ENCODE assay signal across 13 cellular contexts in the genomic region with DNA sequence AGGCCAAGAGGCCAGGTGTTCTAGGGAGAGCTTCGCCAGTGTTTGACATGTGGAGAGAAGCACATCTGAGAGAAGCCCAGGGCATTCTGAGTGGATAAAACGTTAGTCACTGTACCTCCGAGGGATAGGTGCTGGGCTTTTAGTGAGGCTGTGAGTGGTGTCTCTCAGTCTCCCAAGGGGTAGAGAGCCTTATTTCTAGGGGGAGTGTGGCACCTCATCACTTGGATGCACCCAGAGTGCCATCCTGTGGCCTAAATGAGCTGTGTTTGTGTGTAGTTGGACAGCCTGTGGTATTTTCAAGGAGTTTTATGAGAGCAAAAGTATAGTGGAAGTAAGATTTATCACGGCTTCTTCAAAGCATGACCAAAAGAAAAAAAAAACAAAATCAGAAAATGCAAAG.
DNase-seq lines count a peak whose midpoint lies in the region; ATAC-seq, FAIRE-seq and TF ChIP-seq lines count a peak whose summit lies in the region.
"Had no signal": no experiment of that assay in that cellular context is flagged by ENCODE, and none has a peak within 500 bp of the region (broad histone marks: within the 10 kb centered on the region; RNA-seq: fewer than 3 reads in every experiment).

No MANE protein-coding gene starts in this region.

- intact Hi-C loops in HepG2 (cut with micrococcal nuclease; ENCODE audit: unreplicated experiment) (no loop called here), right lobe of liver (cut with DNase I) (no loop called here), aorta (cut with DNase I) (no loop called here), ascending aorta (cut with DNase I) (no loop called here)

- no peaks in the 10 kb centered on the region for H3K36me3 ChIP-seq in HepG2 (replicated peaks in 1 of 2; ENCODE audit: control insufficient read depth in 1 of 2, insufficient read depth in 2 of 2, low read length in 2 of 2)
- no peaks in the 10 kb centered on the region for H3K36me3 ChIP-seq in right lobe of liver
- H3K36me3 ChIP-seq in hepatocyte (replicated peaks; ENCODE audit: insufficient read depth, low read depth): no peaks in the 10 kb centered on the region
- no peaks in the 10 kb centered on the region for H3K36me3 ChIP-seq in aorta (ENCODE audit: control insufficient read depth in 1 of 2, insufficient read depth in 2 of 2, low read length in 1 of 2)
- H3K36me3 ChIP-seq in ascending aorta: no peaks in the 10 kb centered on the region
- H3K36me3 ChIP-seq: tibial artery had no signal

- no peaks in the 10 kb centered on the region for H4K20me1 ChIP-seq in HepG2 (ENCODE audit: insufficient read depth, low read length)
- no peaks in the 10 kb centered on the region for H4K20me1 ChIP-seq in hepatocyte (ENCODE audit: insufficient read depth, poor library complexity, severe bottlenecking)

- no peak overlapping the region for H3K4me2 ChIP-seq in HepG2 (ENCODE audit: low read depth, low read length)
- no peak overlapping the region for H3K4me2 ChIP-seq in hepatocyte

- H3K9me2 ChIP-seq in hepatocyte (replicated peaks; ENCODE audit: insufficient read depth): no peaks in the 10 kb centered on the region

- H3K79me2 ChIP-seq in HepG2 (ENCODE audit: insufficient read depth, low read length) (no peaks in the 10 kb centered on the region), hepatocyte (no peaks in the 10 kb centered on the region)

- H3K27ac ChIP-seq in HepG2 (ENCODE audit: extremely low read length, insufficient read depth, low read length) (no peak overlapping the region), right lobe of liver (no peak overlapping the region), hepatocyte (no peak overlapping the region), aorta (ENCODE audit: low read depth in 1 of 2, low read length in 2 of 2) (no peak overlapping the region), ascending aorta (no peak overlapping the region)
- H3K27ac ChIP-seq: body of pancreas, psoas muscle, tibial artery had no signal

- POLR2A ChIA-PET in HepG2 (lab: Yijun Ruan, JAX): no interaction called here

- no peak for TF ChIP-seq POLR2A in HepG2 (IDR thresholded peaks at IDR 0.05; ENCODE audit: insufficient read depth in 1 of 2, low read depth in 2 of 2, low read length in 2 of 2)
- TF ChIP-seq POLR2A in right lobe of liver (IDR thresholded peaks at IDR 0.05): no peak

- H3K4me1 ChIP-seq in HepG2 (ENCODE audit: insufficient read depth, low read length) (no peaks in the 10 kb centered on the region), right lobe of liver (no peaks in the 10 kb centered on the region), hepatocyte (ENCODE audit: insufficient read depth) (no peaks in the 10 kb centered on the region), aorta (ENCODE audit: control insufficient read depth in 1 of 2, insufficient read depth in 2 of 2, low read length in 2 of 2) (no peaks in the 10 kb centered on the region), ascending aorta (no peaks in the 10 kb centered on the region)
- H3K4me1 ChIP-seq: body of pancreas, psoas muscle, tibial artery had no signal

- WGBS in HepG2 (ENCODE audit: low lambda C conversion rate): 0% methylated on average over 4 of the region's 4 CpGs
- 62% methylated on average over 3 of the region's 4 CpGs for WGBS in right lobe of liver (ENCODE audit: insufficient coverage, low coverage, low lambda C conversion rate, missing lambda C conversion rate)
- WGBS in hepatocyte (ENCODE audit: low lambda C conversion rate, missing lambda C conversion rate): 55% methylated on average over 4 of the region's 4 CpGs
- 39 to 42% methylated on average over 4 of the region's 4 CpGs for WGBS in aorta, 2 donors

- in situ Hi-C loops in HepG2 (cut with HindIII; ENCODE audit: extremely low pct_ligation_motif_present, low pct_unique_long_range_greater_than_20kb): no loop called here

- H2AFZ ChIP-seq in HepG2 (ENCODE audit: low read length) (no peak overlapping the region), hepatocyte (no peak overlapping the region)

- TF ChIP-seq CTCF in HepG2 (CRISPR knock-in tag; IDR thresholded peaks at IDR 0.05) (no peak), right lobe of liver (IDR thresholded peaks at IDR 0.05) (peak in 1 of 4 donors; percentile 11), hepatocyte (IDR thresholded peaks at IDR 0.05; ENCODE audit: poor library complexity) (peak; percentile 56), ascending aorta (IDR thresholded peaks at IDR 0.05) (no peak)

- H3K9me3 ChIP-seq in HepG2 (ENCODE audit: low read length) (no peaks in the 10 kb centered on the region), right lobe of liver (no peaks in the 10 kb centered on the region), hepatocyte (ENCODE audit: low read depth) (no peaks in the 10 kb centered on the region), aorta (ENCODE audit: control insufficient read depth, low read length) (no peaks in the 10 kb centered on the region), ascending aorta (no peaks in the 10 kb centered on the region)
- H3K9me3 ChIP-seq: body of pancreas, psoas muscle, tibial artery had no signal

- H3K27me3 ChIP-seq in HepG2 (ENCODE audit: control insufficient read depth in 1 of 2, insufficient read depth in 2 of 2, low read length in 2 of 2): no peaks in the 10 kb centered on the region
- H3K27me3 ChIP-seq in right lobe of liver: no peaks in the 10 kb centered on the region
- H3K27me3 ChIP-seq in hepatocyte: no peaks in the 10 kb centered on the region
- H3K27me3 ChIP-seq in aorta (ENCODE audit: control insufficient read depth in 1 of 2, insufficient read depth in 2 of 2, low read length in 1 of 2): no peaks in the 10 kb centered on the region
- H3K27me3 ChIP-seq in ascending aorta: no peaks in the 10 kb centered on the region
- H3K27me3 ChIP-seq: body of pancreas, tibial artery had no signal

- H3K9ac ChIP-seq in HepG2 (ENCODE audit: insufficient read depth, low read depth, low read length): no peak overlapping the region

- BruUV-seq in HepG2 (replicated peaks; lab: Mats Ljungman, UMichigan): no TSS peak

- TF ChIP-seq RAD21 in HepG2 (CRISPR knock-in tag; IDR thresholded peaks at IDR 0.05): no peak

- no peak for DNase-seq in HepG2 (ENCODE audit: low spot score)
- DNase-seq in right lobe of liver: no peak
- peak; percentile 34 for DNase-seq in hepatocyte (ENCODE audit: low spot score)
- no peak for DNase-seq in aorta
- no peak for DNase-seq in ascending aorta (ENCODE audit: low spot score in 2 of 2)
- DNase-seq: left ventricle myocardium superior, NCI-H345, psoas muscle, tibial artery had no signal

- CTCF ChIA-PET in HepG2 (lab: Yijun Ruan, JAX; ENCODE audit: low intra/inter-chr PET ratio, low total read pairs): no interaction called here

- ATAC-seq in HepG2 (no peak), right lobe of liver (no peak), SK-N-SH treated with all-trans-retinoic acid at 6 μM for 48 hours (0 out of 3 replicates have a peak, but pooled peaks have one; percentile 30), aorta (ENCODE audit: low FRiP score) (peak; percentile 22), HG03175 (IDR thresholded peaks at IDR 0.05; ENCODE audit: unreplicated experiment) (no peak), GM19397 (IDR thresholded peaks at IDR 0.05; ENCODE audit: unreplicated experiment) (no peak)
- ATAC-seq: body of pancreas, left ventricle myocardium superior, psoas muscle had no signal

- FAIRE-seq in HepG2 (lab: Jason Lieb, UNC): no peak

- no peak overlapping the region for H3K4me3 ChIP-seq in HepG2 (replicated peaks in 1 of 3; ENCODE audit: insufficient read depth in 1 of 3, low read depth in 2 of 3, low read length in 3 of 3)
- H3K4me3 ChIP-seq in right lobe of liver: no peak overlapping the region
- no peak overlapping the region for H3K4me3 ChIP-seq in hepatocyte
- no peak overlapping the region for H3K4me3 ChIP-seq in aorta (ENCODE audit: low read length in 2 of 2)
- no peak overlapping the region for H3K4me3 ChIP-seq in ascending aorta
- H3K4me3 ChIP-seq: body of pancreas, psoas muscle, tibial artery had no signal

- no peak for TF ChIP-seq EP300 in HepG2 (IDR thresholded peaks at IDR 0.05; ENCODE audit: low read depth in 2 of 2, low read length in 2 of 2)
- no peak for TF ChIP-seq EP300 in HepG2 (CRISPR knock-in tag; IDR thresholded peaks at IDR 0.05; ENCODE audit: borderline replicate concordance)

TF ChIP-seq in HepG2, 621 proteins besides CTCF, POLR2A, EP300 and RAD21:
- TF ChIP-seq HES4 (CRISPR knock-in tag; IDR thresholded peaks at IDR 0.05; ENCODE audit: borderline replicate concordance): no peak
- TF ChIP-seq LCORL (IDR thresholded peaks at IDR 0.05): no peak
- TF ChIP-seq LCORL (CRISPR knock-in tag; IDR thresholded peaks at IDR 0.05): no peak
- TF ChIP-seq STAG1 (CRISPR knock-in tag; IDR thresholded peaks at IDR 0.05): peak; percentile 24; the same call in 1 of the 2 replicates
- no peak for TF ChIP-seq MED13 (CRISPR knock-in tag; IDR thresholded peaks at IDR 0.05)

TF ChIP-seq in SK-N-SH treated with all-trans-retinoic acid at 6 μM for 48 hours, 23 proteins besides CTCF, POLR2A, EP300 and RAD21 (continues in another document):
- TF ChIP-seq ESRRG (CRISPR knock-in tag; IDR thresholded peaks at IDR 0.05) (no peak), PPARA (CRISPR knock-in tag; IDR thresholded peaks at IDR 0.05; ENCODE audit: borderline replicate concordance) (no peak), CSDC2 (CRISPR knock-in tag; IDR thresholded peaks at IDR 0.05) (no peak), ZFP3 (CRISPR knock-in tag; IDR thresholded peaks at IDR 0.05) (no peak), GLIS3 (CRISPR knock-in tag; IDR thresholded peaks at IDR 0.05) (no peak), ARNTL (CRISPR knock-in tag; IDR thresholded peaks at IDR 0.05; ENCODE audit: borderline replicate concordance, low read depth) (no peak)
- TF ChIP-seq, protein P1, sequence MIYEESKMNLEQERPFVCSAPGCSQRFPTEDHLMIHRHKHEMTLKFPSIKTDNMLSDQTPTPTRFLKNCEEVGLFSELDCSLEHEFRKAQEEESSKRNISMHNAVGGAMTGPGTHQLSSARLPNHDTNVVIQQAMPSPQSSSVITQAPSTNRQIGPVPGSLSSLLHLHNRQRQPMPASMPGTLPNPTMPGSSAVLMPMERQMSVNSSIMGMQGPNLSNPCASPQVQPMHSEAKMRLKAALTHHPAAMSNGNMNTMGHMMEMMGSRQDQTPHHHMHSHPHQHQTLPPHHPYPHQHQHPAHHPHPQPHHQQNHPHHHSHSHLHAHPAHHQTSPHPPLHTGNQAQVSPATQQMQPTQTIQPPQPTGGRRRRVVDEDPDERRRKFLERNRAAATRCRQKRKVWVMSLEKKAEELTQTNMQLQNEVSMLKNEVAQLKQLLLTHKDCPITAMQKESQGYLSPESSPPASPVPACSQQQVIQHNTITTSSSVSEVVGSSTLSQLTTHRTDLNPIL (CRISPR knock-in tag; IDR thresholded peaks at IDR 0.05; ENCODE audit: low read depth): no peak

Comparison
In these comparisons a context has a peak if more than half of its experiments do, and no peak if none do; other contexts are left out.
1. ATAC-seq: peak in SK-N-SH treated with all-trans-retinoic acid at 6 μM for 48 hours (single experiment) and aorta (single experiment); none in HepG2 (single experiment), right lobe of liver (0 of 4), HG03175 (single experiment) and GM19397 (single experiment).